10 cellular contexts compared by ENCODE assay signal in genomic region chr19:40744554-40745401, GRCh38. TPM values are rescaled to one million over a fixed set of nuclear protein-coding genes. Genes with fewer than 3 reads are reported as not detected.
A peak's percentile ranks its signal among the peaks of the same experiment; 100 is the strongest.
DNase-seq lines count a peak whose midpoint lies in the region; ATAC-seq, FAIRE-seq and TF ChIP-seq lines count a peak whose summit lies in the region.
"Had no signal": no experiment of that assay in that cellular context is flagged by ENCODE, and none has a peak within 500 bp of the region (broad histone marks: within the 10 kb centered on the region; RNA-seq: fewer than 3 reads in every experiment).

No MANE protein-coding gene starts in this region.

- no peak overlapping the region for H2AFZ ChIP-seq in GM23338

- peaks cover 5% of the 10 kb centered on the region for H3K4me1 ChIP-seq in A673 (ENCODE audit: insufficient read depth, low read length, poor library complexity, severe bottlenecking)
- H3K4me1 ChIP-seq in GM23338 (ENCODE audit: insufficient read depth): peaks cover 19% of the 10 kb centered on the region
- peaks cover 0 to 20% (median 4%) of the 10 kb centered on the region in 4 donors for H3K4me1 ChIP-seq in right lobe of liver

- H3K4me1 Mint-ChIP-seq in GM23338: peaks cover 28% of the 10 kb centered on the region
- peaks cover 11% of the 10 kb centered on the region for H3K4me1 Mint-ChIP-seq in activated naive CD8-positive, alpha-beta T cell treated with anti-CD3 and anti-CD28 coated beads, Interleukin-2, amount 10 ng/mL, durations not matched to agents 7 days and 5 days

- no peaks in the 10 kb centered on the region for H4K20me1 ChIP-seq in GM23338 (replicated peaks; ENCODE audit: insufficient read depth)

- TF ChIP-seq POLR2A in right lobe of liver (IDR thresholded peaks at IDR 0.05) (no peak), H54 (IDR thresholded peaks at IDR 0.05; ENCODE audit: low read depth, low read length) (no peak)

- H3K27me3 ChIP-seq in A673 (replicated peaks; ENCODE audit: insufficient read depth, low read depth, low read length, poor library complexity) (no peaks in the 10 kb centered on the region), GM23338 (ENCODE audit: insufficient read depth) (no peaks in the 10 kb centered on the region), right lobe of liver (no peaks in the 10 kb centered on the region)

- H3K9me2 ChIP-seq in GM23338 (ENCODE audit: insufficient read depth): no peaks in the 10 kb centered on the region; the same call in 1 of the 2 replicates

- WGBS in right lobe of liver (ENCODE audit: insufficient coverage, low coverage, low lambda C conversion rate, missing lambda C conversion rate): 100% methylated on average over 1 of the region's 17 CpGs

- intact Hi-C loops in A673 (cut with micrococcal nuclease; ENCODE audit: unreplicated experiment): no loop called here
- intact Hi-C loops in right lobe of liver (cut with DNase I): no loop called here

- H3K9me3 Mint-ChIP-seq in GM23338: no peaks in the 10 kb centered on the region
- H3K9me3 Mint-ChIP-seq in activated naive CD8-positive, alpha-beta T cell treated with anti-CD3 and anti-CD28 coated beads, Interleukin-2, amount 10 ng/mL, durations not matched to agents 7 days and 5 days: no peaks in the 10 kb centered on the region

- no TSS peak for BruUV-seq in A673 (replicated peaks; lab: Mats Ljungman, UMichigan)

- H3K9me3 ChIP-seq in A673 (ENCODE audit: low read depth, low read length, poor library complexity, severe bottlenecking) (no peaks in the 10 kb centered on the region), right lobe of liver (no peaks in the 10 kb centered on the region)

- TF ChIP-seq CTCF in A673 (conservative IDR thresholded peaks at IDR 0.05; ENCODE audit: low read depth, low read length) (0 out of 2 replicates have a peak, but pooled peaks have one; percentile 23), GM23338 (conservative IDR thresholded peaks at IDR 0.05; ENCODE audit: low read depth in 2 of 2) (peak; percentile 42 to 69), right lobe of liver (IDR thresholded peaks at IDR 0.05) (peak in 2 of 4 donors; percentile 18 to 19)

- H3K4me2 ChIP-seq in GM23338: peak overlapping the region; percentile 57

- H3K36me3 ChIP-seq in A673 (ENCODE audit: insufficient read depth, low read length, poor library complexity, severe bottlenecking) (no peaks in the 10 kb centered on the region), GM23338 (ENCODE audit: insufficient read depth) (no peaks in the 10 kb centered on the region; the same call in 1 of the 2 replicates), right lobe of liver (no peaks in the 10 kb centered on the region)

- H3K4me3 ChIP-seq in A673 (ENCODE audit: low read depth, low read length, poor library complexity, severe bottlenecking) (no peak overlapping the region), GM23338 (no peak overlapping the region), right lobe of liver (no peak overlapping the region)

- POLR2A ChIA-PET in A673 (lab: Charles Lee; ENCODE audit: low non-redundant PET): interaction anchor here (0.6 kb wide), 1 partner anchor 150 kb away, joined by 3 read pairs; no protein-coding TSS in a partner anchor
- POLR2A ChIA-PET in activated naive CD8-positive, alpha-beta T cell treated with anti-CD3 and anti-CD28 coated beads, Interleukin-2, amount 10 ng/mL, durations not matched to agents 7 days and 5 days (lab: Charles Lee): interaction anchor here (0.8 to 2.5 kb wide), 3 partner anchors 28 to 74 kb away, joined by 3 to 6 read pairs (median 4); partner anchors contain the start of genes COQ8B, ITPKC and RAB4B

- H3K27ac ChIP-seq in A673 (ENCODE audit: low read depth, low read length, poor library complexity, severe bottlenecking) (peak overlapping the region; percentile 61), GM23338 (ENCODE audit: low read depth) (peak overlapping the region; percentile 86; the same call in 1 of the 2 replicates), right lobe of liver (no peak overlapping the region)

- CTCF ChIA-PET in A673 (lab: Charles Lee): no interaction called here

- H3K36me3 Mint-ChIP-seq in GM23338 (ENCODE audit: low read depth): peaks cover 20% of the 10 kb centered on the region
- H3K36me3 Mint-ChIP-seq in activated naive CD8-positive, alpha-beta T cell treated with anti-CD3 and anti-CD28 coated beads, Interleukin-2, amount 10 ng/mL, durations not matched to agents 7 days and 5 days: peaks cover 4% of the 10 kb centered on the region

- H3K27ac Mint-ChIP-seq in GM23338: peak overlapping the region; percentile 92
- no peak overlapping the region for H3K27ac Mint-ChIP-seq in activated naive CD8-positive, alpha-beta T cell treated with anti-CD3 and anti-CD28 coated beads, Interleukin-2, amount 10 ng/mL, durations not matched to agents 7 days and 5 days

- peaks cover 4% of the 10 kb centered on the region for H3K79me2 ChIP-seq in GM23338 (replicated peaks; ENCODE audit: insufficient read depth)

- ATAC-seq in GM23338: peak; percentile 61
- peak; percentile 61 for ATAC-seq in activated naive CD8-positive, alpha-beta T cell treated with anti-CD3 and anti-CD28 coated beads, Interleukin-2, amount 10 ng/mL, durations not matched to agents 7 days and 5 days (ENCODE audit: low read depth)
- ATAC-seq in right lobe of liver: peak; percentile 14 to 35 (median 19)
- ATAC-seq in GM19395 (IDR thresholded peaks at IDR 0.05; ENCODE audit: unreplicated experiment): no peak
- no peak for ATAC-seq in GM18517 (IDR thresholded peaks at IDR 0.05; ENCODE audit: unreplicated experiment)

- H3K27me3 Mint-ChIP-seq in GM23338 (ENCODE audit: insufficient read depth, low read depth, poor library complexity): peaks cover 15% of the 10 kb centered on the region
- no peaks in the 10 kb centered on the region for H3K27me3 Mint-ChIP-seq in activated naive CD8-positive, alpha-beta T cell treated with anti-CD3 and anti-CD28 coated beads, Interleukin-2, amount 10 ng/mL, durations not matched to agents 7 days and 5 days

- no peak for DNase-seq in A673 (ENCODE audit: low spot score)
- peak; percentile 64 for DNase-seq in GM23338 (ENCODE audit: low spot score)
- DNase-seq in activated naive CD8-positive, alpha-beta T cell treated with anti-CD3 and anti-CD28 coated beads, Interleukin-2, amount 10 ng/mL, durations not matched to agents 7 days and 5 days: peak; percentile 56
- DNase-seq in right lobe of liver: no peak
- no peak for DNase-seq in H54 (ENCODE audit: insufficient read length, low spot score)
- no peak for DNase-seq in stimulated activated CD4-positive, alpha-beta T cell treated with anti-CD3 and anti-CD28 coated beads, Interleukin-4, amount 100 ng/mL, for 1 hour
- DNase-seq: DMS79 treated with DMSO at 0.1 percent for 48 hours, MV-4-11 had no signal

- H3F3A ChIP-seq in GM23338 (replicated peaks; ENCODE audit: low read depth): no peaks in the 10 kb centered on the region

- H3K4me3 Mint-ChIP-seq in GM23338: no peak overlapping the region
- no peak overlapping the region for H3K4me3 Mint-ChIP-seq in activated naive CD8-positive, alpha-beta T cell treated with anti-CD3 and anti-CD28 coated beads, Interleukin-2, amount 10 ng/mL, durations not matched to agents 7 days and 5 days

- FAIRE-seq in H54 (lab: Jason Lieb, UNC): no peak

TF ChIP-seq in GM23338, 12 proteins besides CTCF, POLR2A, EP300 and RAD21 (continues in another document):
- TF ChIP-seq CREB1 (CRISPR knock-in tag; IDR thresholded peaks at IDR 0.05; ENCODE audit: low read depth): no peak

RNA-seq across cellular contexts. Expression of gene ACTMAP, which starts 5.5 kb away (rescaled TPM):
- total RNA-seq in A673 (2021) (17.1 and 20.8 TPM in 2 replicates), right lobe of liver (10 to 100 TPM in 2 of 6 experiments, 1 to 10 TPM in 4; 2.9 to 11.2 (median 4.4) TPM)
- 10.3 and 14.9 TPM in 2 replicates for total RNA-seq in GM23338 (2014; rRNA removed; shearing (Covaris generic))
- 16.7 and 17.9 TPM in 2 replicates for polyA plus RNA-seq in GM23338 (2016; fragmentation: Nextera tagmentation; extraction: Ambion mirVana)
- 10 to 100 TPM; 13.5 to 15.6 TPM for total RNA-seq in activated naive CD8-positive, alpha-beta T cell treated with anti-CD3 and anti-CD28 coated beads, Interleukin-2, amount 10 ng/mL, durations not matched to agents 7 days and 5 days

RNA-seq across cellular contexts. Expression of gene SNRPA, which starts 6.2 kb away (rescaled TPM):
- total RNA-seq in A673 (2021) (167 and 179 TPM in 2 replicates), right lobe of liver (10 to 100 TPM; 21.4 to 33.1 (median 24.7) TPM)
- total RNA-seq in GM23338 (2014; rRNA removed; shearing (Covaris generic)): 239 and 295 TPM in 2 replicates
- polyA plus RNA-seq in GM23338 (2016; fragmentation: Nextera tagmentation; extraction: Ambion mirVana): 321 and 326 TPM in 2 replicates
- 100 to 1,000 TPM; 145 to 157 TPM for total RNA-seq in activated naive CD8-positive, alpha-beta T cell treated with anti-CD3 and anti-CD28 coated beads, Interleukin-2, amount 10 ng/mL, durations not matched to agents 7 days and 5 days

RNA-seq across cellular contexts. Expression of gene ITPKC, which starts 27.9 kb away (rescaled TPM):
- total RNA-seq in A673 (2021) (7.2 and 8.5 TPM in 2 replicates), right lobe of liver (10 to 100 TPM in 3 of 6 experiments, 1 to 10 TPM in 3; 6.8 to 19.7 (median 11.1) TPM)
- 9.8 and 12.6 TPM in 2 replicates for total RNA-seq in GM23338 (2014; rRNA removed; shearing (Covaris generic))
- polyA plus RNA-seq in GM23338 (2016; fragmentation: Nextera tagmentation; extraction: Ambion mirVana): 5.3 and 5.4 TPM in 2 replicates
- total RNA-seq in activated naive CD8-positive, alpha-beta T cell treated with anti-CD3 and anti-CD28 coated beads, Interleukin-2, amount 10 ng/mL, durations not matched to agents 7 days and 5 days: 1 to 10 TPM; 7.1 TPM

RNA-seq across cellular contexts. Expression of gene COQ8B, which starts 28.1 kb away (rescaled TPM):
- total RNA-seq in A673 (2021): 34.1 and 38.8 TPM in 2 replicates
- total RNA-seq in GM23338 (2014; rRNA removed; shearing (Covaris generic)): 42.6 and 59.6 TPM in 2 replicates
- polyA plus RNA-seq in GM23338 (2016; fragmentation: Nextera tagmentation; extraction: Ambion mirVana): 13.4 and 13.9 TPM in 2 replicates
- total RNA-seq in activated naive CD8-positive, alpha-beta T cell treated with anti-CD3 and anti-CD28 coated beads, Interleukin-2, amount 10 ng/mL, durations not matched to agents 7 days and 5 days: 10 to 100 TPM; 35.8 to 36.8 TPM
- 10 to 100 TPM; 15.1 to 30.6 (median 25.6) TPM for total RNA-seq in right lobe of liver

RNA-seq across cellular contexts. Expression of gene MIA, which starts 30.5 kb away (rescaled TPM):
- 0.75 and 0.85 TPM in 2 replicates for total RNA-seq in A673 (2021)
- total RNA-seq in GM23338 (2014; rRNA removed; shearing (Covaris generic)): not detected in 2 replicates
- not detected in 2 replicates for polyA plus RNA-seq in GM23338 (2016; fragmentation: Nextera tagmentation; extraction: Ambion mirVana)
- total RNA-seq in activated naive CD8-positive, alpha-beta T cell treated with anti-CD3 and anti-CD28 coated beads, Interleukin-2, amount 10 ng/mL, durations not matched to agents 7 days and 5 days: 1 to 10 TPM; 3.0 TPM
- 1 to 10 TPM in 2 of 6 experiments, under 1 TPM in 1, not detected in 3; 0.86 to 1.9 (median 1.1) TPM for total RNA-seq in right lobe of liver

Comparison
In these comparisons a context has a peak if more than half of its experiments do, and no peak if none do; other contexts are left out.
1. DNase-seq: peak in GM23338 (single experiment) and activated naive CD8-positive, alpha-beta T cell treated with anti-CD3 and anti-CD28 coated beads, Interleukin-2, amount 10 ng/mL, durations not matched to agents 7 days and 5 days (single experiment); none in A673 (single experiment), right lobe of liver (0 of 3), H54 (single experiment) and stimulated activated CD4-positive, alpha-beta T cell treated with anti-CD3 and anti-CD28 coated beads, Interleukin-4, amount 100 ng/mL, for 1 hour (single experiment).
2. H3K27ac ChIP-seq: peak in A673 (single experiment) and GM23338 (single experiment); none in right lobe of liver (0 of 3).
3. ATAC-seq: peak in GM23338 (single experiment), activated naive CD8-positive, alpha-beta T cell treated with anti-CD3 and anti-CD28 coated beads, Interleukin-2, amount 10 ng/mL, durations not matched to agents 7 days and 5 days (single experiment) and right lobe of liver (4 of 4); none in GM19395 (single experiment) and GM18517 (single experiment).